In genomic region chr2:38599706-38600105, GRCh38 we compare ENCODE assay signal across 10 cellular contexts. TPM values are rescaled to one million over a fixed set of nuclear protein-coding genes. Genes with fewer than 3 reads are reported as not detected.
A peak's percentile ranks its signal among the peaks of the same experiment; 100 is the strongest.
DNase-seq lines count a peak whose midpoint lies in the region; ATAC-seq, FAIRE-seq and TF ChIP-seq lines count a peak whose summit lies in the region.
"Had no signal": no experiment of that assay in that cellular context is flagged by ENCODE, and none has a peak within 500 bp of the region (broad histone marks: within the 10 kb centered on the region; RNA-seq: fewer than 3 reads in every experiment).

No MANE protein-coding gene starts in this region.

- H3K4me3 ChIP-seq in heart right ventricle: peak overlapping the region in 7 of 10 donors; percentile 65 to 93 (median 89)
- H3K4me3 ChIP-seq in keratinocyte (ENCODE audit: control insufficient read depth in 2 of 3, extremely low read depth in 1 of 3, insufficient read depth in 2 of 3, low read depth in 1 of 3, low read length in 3 of 3): no peak overlapping the region
- H3K4me3 ChIP-seq in transverse colon: peak overlapping the region in 2 of 4 donors; percentile 85 to 86

- ATAC-seq in heart right ventricle (no peak), Right ventricle myocardium superior (ENCODE audit: poor library complexity) (no peak), HG03521 (IDR thresholded peaks at IDR 0.05; ENCODE audit: unreplicated experiment) (no peak)

- H3K36me3 ChIP-seq in heart right ventricle (no peaks in the 10 kb centered on the region), keratinocyte (ENCODE audit: control insufficient read depth in 2 of 2, extremely low read depth in 1 of 2, insufficient read depth in 2 of 2, low read length in 2 of 2) (peaks cover 0 to 2% of the 10 kb centered on the region in 2 experiments), transverse colon (no peaks in the 10 kb centered on the region)

- no peaks in the 10 kb centered on the region for H3K9me3 Mint-ChIP-seq in activated naive CD8-positive, alpha-beta T cell (ENCODE audit: low read depth)
- H3K9me3 Mint-ChIP-seq: immature natural killer cell had no signal

- H3K4me1 ChIP-seq in heart right ventricle: peaks cover 5 to 78% (median 63%) of the 10 kb centered on the region in 9 donors
- peaks cover 23% of the 10 kb centered on the region for H3K4me1 ChIP-seq in keratinocyte (ENCODE audit: control insufficient read depth, extremely low read depth, insufficient read depth, low read length)
- peaks cover 10 to 72% (median 37%) of the 10 kb centered on the region in 4 donors for H3K4me1 ChIP-seq in transverse colon

- TF ChIP-seq CTCF in heart right ventricle (IDR thresholded peaks at IDR 0.05) (no peak), keratinocyte (optimal IDR thresholded peaks at IDR 0.05 in 1 of 3, IDR thresholded peaks at IDR 0.05 in 1 of 3, conservative IDR thresholded peaks at IDR 0.05 in 1 of 3; ENCODE audit: extremely low read depth in 1 of 3, insufficient read depth in 2 of 3, low read length in 3 of 3) (no peak), transverse colon (IDR thresholded peaks at IDR 0.05) (no peak)

- H3K9ac ChIP-seq in keratinocyte (ENCODE audit: control insufficient read depth, extremely low read depth, insufficient read depth, low read length): no peak overlapping the region

- H2AFZ ChIP-seq in keratinocyte (ENCODE audit: control insufficient read depth, low read length): no peak overlapping the region

- H3K36me3 Mint-ChIP-seq in activated naive CD8-positive, alpha-beta T cell: peaks cover 2% of the 10 kb centered on the region
- H3K36me3 Mint-ChIP-seq: immature natural killer cell had no signal

- H3K4me2 ChIP-seq in keratinocyte (ENCODE audit: control insufficient read depth, extremely low read depth, insufficient read depth, low read depth, low read length): peak overlapping the region; percentile 95

- intact Hi-C loops in heart right ventricle (cut with DNase I): loop anchor here in 8 of 10 donors (5.0 to 10.0 kb wide), 4 partner anchors 65 to 148 kb away; partner anchors contain the start of gene GALM (in 7 of the 8)
- intact Hi-C loops in Right ventricle myocardium superior (cut with DNase I): loop anchor here (5.0 kb wide), 2 partner anchors 68 to 123 kb away; partner anchors contain the start of gene GALM
- intact Hi-C loops in transverse colon (cut with DNase I; ENCODE audit: low total_unique reads): loop anchor here (10.0 kb wide), 1 partner anchor 125 kb away; no protein-coding TSS in a partner anchor

- no peaks in the 10 kb centered on the region for H3K27me3 ChIP-seq in heart right ventricle
- H3K27me3 ChIP-seq in keratinocyte (ENCODE audit: control insufficient read depth, extremely low read depth, insufficient read depth, low read length): no peaks in the 10 kb centered on the region
- no peaks in the 10 kb centered on the region for H3K27me3 ChIP-seq in transverse colon

- DNase-seq in heart right ventricle: no peak
- no peak for DNase-seq in Right ventricle myocardium superior
- DNase-seq in keratinocyte (ENCODE audit: low read depth, low spot score): no peak
- DNase-seq in transverse colon: no peak
- DNase-seq in hepatic stellate cell (ENCODE audit: low spot score): no peak
- no peak for DNase-seq in pons (ENCODE audit: low spot score)
- DNase-seq: Caco-2, immature natural killer cell had no signal

- H3K9me3 ChIP-seq in heart right ventricle (no peaks in the 10 kb centered on the region), keratinocyte (ENCODE audit: control insufficient read depth, low read depth, low read length) (no peaks in the 10 kb centered on the region), transverse colon (no peaks in the 10 kb centered on the region)
- H3K9me3 ChIP-seq: Caco-2 had no signal

- no peaks in the 10 kb centered on the region for H4K20me1 ChIP-seq in keratinocyte (ENCODE audit: control insufficient read depth, extremely low read depth, insufficient read depth, low read length)

- peak; percentile 43 for FAIRE-seq in keratinocyte (lab: Jason Lieb, UNC)

- no peak for TF ChIP-seq EP300 in transverse colon (IDR thresholded peaks at IDR 0.05; ENCODE audit: low read depth)

- in situ Hi-C loops in transverse colon (cut with MboI; ENCODE audit: low pct_ligation_motif_present in 1 of 4, low pct_unique_long_range_greater_than_20kb in 1 of 4, low sequenced_read_pairs in 3 of 4): loop anchor here in 2 of 4 donors (10.0 kb wide), 2 partner anchors 65 to 135 kb away; partner anchors contain the start of gene GALM (in 2 of the 2)

- H3K27ac ChIP-seq in heart right ventricle (peak overlapping the region in 7 of 10 donors; percentile 17 to 98 (median 98)), keratinocyte (ENCODE audit: control insufficient read depth, insufficient read depth, low read length) (no peak overlapping the region), transverse colon (peak overlapping the region; percentile 97 to 98 (median 98))

- WGBS in heart right ventricle, 2 donors: 25 to 26% methylated on average over 4 of the region's 4 CpGs
- WGBS in transverse colon (ENCODE audit: low coverage in 1 of 2), 2 donors: 30 to 39% methylated on average over 4 of the region's 4 CpGs

- dilution Hi-C loops in keratinocyte (cut with MboI; ENCODE audit: extremely low pct_ligation_motif_present, low sequenced_read_pairs): loop anchor here (25.0 kb wide), 1 partner anchor 113 kb away; no protein-coding TSS in a partner anchor

- H3K9me1 ChIP-seq in keratinocyte (ENCODE audit: control insufficient read depth, extremely low read depth, insufficient read depth, low read length): no peaks in the 10 kb centered on the region

- H3K4me3 Mint-ChIP-seq in activated naive CD8-positive, alpha-beta T cell: peak overlapping the region; percentile 89

- peak overlapping the region; percentile 16 for H3K27ac Mint-ChIP-seq in activated naive CD8-positive, alpha-beta T cell

- no peak for TF ChIP-seq POLR2A in transverse colon (IDR thresholded peaks at IDR 0.05)

- H3K4me1 Mint-ChIP-seq in activated naive CD8-positive, alpha-beta T cell (ENCODE audit: low read depth): peaks cover 53% of the 10 kb centered on the region

- H3K27me3 Mint-ChIP-seq in activated naive CD8-positive, alpha-beta T cell: no peaks in the 10 kb centered on the region

- peaks cover 72% of the 10 kb centered on the region for H3K79me2 ChIP-seq in keratinocyte (ENCODE audit: control insufficient read depth, insufficient read depth, low read length)

RNA-seq across cellular contexts. Expression of gene HNRNPLL, which starts 3.0 kb away (rescaled TPM):
- 10 to 100 TPM; 22.4 to 32.7 (median 25.9) TPM for total RNA-seq in heart right ventricle
- polyA plus RNA-seq in heart right ventricle: 10 to 100 TPM in 1 of 2 donors, 1 to 10 TPM in 1; 8.9 to 13.6 TPM
- 28.3 TPM for total RNA-seq in Right ventricle myocardium superior
- polyA plus RNA-seq in keratinocyte: 17.8 to 53.8 TPM (median 30.6 TPM) in 3 replicates
- polyA plus RNA-seq in keratinocyte (2011; ENCODE audit: low read depth): 11.8 TPM
- polyA plus RNA-seq in keratinocyte (2011; cell fraction: cytosol; rRNA removed): 15.8 and 35.3 TPM in 2 replicates
- polyA plus RNA-seq in keratinocyte (2011; cell fraction: nucleus; rRNA removed): 26.2 and 31.7 TPM in 2 replicates
- polyA plus RNA-seq in keratinocyte (2012; ENCODE audit: low replicate concordance): 16.5 and 27.9 TPM in 2 replicates
- polyA minus RNA-seq in keratinocyte: 3.2 to 49.0 TPM (median 23.1 TPM) in 3 replicates
- 20.0 TPM for polyA minus RNA-seq in keratinocyte (2011; cell fraction: cytosol; rRNA and poly(A)+ RNA removed)
- 14.8 and 34.1 TPM in 2 replicates for polyA minus RNA-seq in keratinocyte (2011; cell fraction: nucleus; rRNA and poly(A)+ RNA removed)
- 10 to 100 TPM; 45.2 to 59.7 (median 54.4) TPM for total RNA-seq in transverse colon

Comparison
In these comparisons a context has a peak if more than half of its experiments do, and no peak if none do; other contexts are left out.
1. H3K4me3 ChIP-seq: peak in heart right ventricle (7 of 10); none in keratinocyte (0 of 3).